In the genomic region with DNA sequence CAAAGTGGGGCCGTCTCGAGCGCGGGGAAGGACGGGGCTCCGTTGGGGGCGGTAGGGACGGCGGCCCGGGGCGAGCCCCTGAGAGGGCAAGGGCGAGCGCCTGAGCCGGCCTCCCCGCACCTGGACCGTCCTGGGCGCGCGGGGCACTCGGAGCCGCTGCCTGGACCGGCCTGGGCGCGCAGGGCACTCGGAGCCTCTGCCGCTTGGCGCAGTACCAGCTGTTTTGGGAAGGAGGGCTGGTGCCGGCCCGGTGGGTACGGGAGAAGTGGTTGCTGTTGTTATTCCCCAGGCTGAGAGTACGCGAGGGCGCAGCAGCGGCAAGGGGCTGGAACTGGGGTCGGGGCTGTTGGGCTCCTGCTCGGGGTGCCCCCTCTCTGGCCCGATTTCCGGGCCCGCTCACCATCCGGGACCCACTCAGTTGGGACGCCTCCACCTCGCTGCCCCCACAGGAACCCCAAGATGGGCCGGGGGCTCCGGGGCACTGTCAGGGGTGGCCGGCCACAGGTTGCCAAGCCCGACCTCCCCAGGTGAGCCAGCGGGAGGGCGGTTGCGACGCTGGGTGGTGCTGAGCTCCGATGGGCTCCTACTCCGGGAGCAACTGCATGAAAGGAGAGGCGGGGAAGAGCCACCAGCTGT, we compare ENCODE assay signal across 1 cellular context.
TF ChIP-seq lines count a peak whose summit lies in the region.

No MANE protein-coding gene starts in this region.

TF ChIP-seq in H1, 55 proteins besides CTCF, POLR2A, EP300 and RAD21:
- TF ChIP-seq SP2 (IDR thresholded peaks at IDR 0.05; ENCODE audit: low read length) (no peak), RNF2 (IDR thresholded peaks at IDR 0.05; ENCODE audit: borderline replicate concordance, low read depth, low read length, missing control alignments, poor library complexity, severe bottlenecking) (no peak), KDM1A (IDR thresholded peaks at IDR 0.05; ENCODE audit: borderline replicate concordance, low read length) (no peak), SIRT6 (IDR thresholded peaks at IDR 0.05; ENCODE audit: low read length) (no peak), KDM4A (IDR thresholded peaks at IDR 0.05; ENCODE audit: low read depth, low read length, severe bottlenecking) (peak; percentile 73), CHD1 (IDR thresholded peaks at IDR 0.05; ENCODE audit: low read depth, low read length) (no peak), HDAC2 (IDR thresholded peaks at IDR 0.05; ENCODE audit: borderline replicate concordance in 1 of 2, low read depth in 2 of 2, low read length in 2 of 2) (no peak), CHD2 (IDR thresholded peaks at IDR 0.05; ENCODE audit: low read length) (no peak), SUZ12 (IDR thresholded peaks at IDR 0.05; ENCODE audit: low read length) (peak; percentile 49), EGR1 (IDR thresholded peaks at IDR 0.05; ENCODE audit: borderline replicate concordance, low read depth, low read length) (no peak), EZH2 (IDR thresholded peaks at IDR 0.05; ENCODE audit: low read depth, low read length, severe bottlenecking) (peak; percentile 43), ASH2L (IDR thresholded peaks at IDR 0.05; ENCODE audit: low read length) (no peak), POU5F1 (IDR thresholded peaks at IDR 0.05; ENCODE audit: low read depth, low read length) (no peak)
- TF ChIP-seq, protein P1, sequence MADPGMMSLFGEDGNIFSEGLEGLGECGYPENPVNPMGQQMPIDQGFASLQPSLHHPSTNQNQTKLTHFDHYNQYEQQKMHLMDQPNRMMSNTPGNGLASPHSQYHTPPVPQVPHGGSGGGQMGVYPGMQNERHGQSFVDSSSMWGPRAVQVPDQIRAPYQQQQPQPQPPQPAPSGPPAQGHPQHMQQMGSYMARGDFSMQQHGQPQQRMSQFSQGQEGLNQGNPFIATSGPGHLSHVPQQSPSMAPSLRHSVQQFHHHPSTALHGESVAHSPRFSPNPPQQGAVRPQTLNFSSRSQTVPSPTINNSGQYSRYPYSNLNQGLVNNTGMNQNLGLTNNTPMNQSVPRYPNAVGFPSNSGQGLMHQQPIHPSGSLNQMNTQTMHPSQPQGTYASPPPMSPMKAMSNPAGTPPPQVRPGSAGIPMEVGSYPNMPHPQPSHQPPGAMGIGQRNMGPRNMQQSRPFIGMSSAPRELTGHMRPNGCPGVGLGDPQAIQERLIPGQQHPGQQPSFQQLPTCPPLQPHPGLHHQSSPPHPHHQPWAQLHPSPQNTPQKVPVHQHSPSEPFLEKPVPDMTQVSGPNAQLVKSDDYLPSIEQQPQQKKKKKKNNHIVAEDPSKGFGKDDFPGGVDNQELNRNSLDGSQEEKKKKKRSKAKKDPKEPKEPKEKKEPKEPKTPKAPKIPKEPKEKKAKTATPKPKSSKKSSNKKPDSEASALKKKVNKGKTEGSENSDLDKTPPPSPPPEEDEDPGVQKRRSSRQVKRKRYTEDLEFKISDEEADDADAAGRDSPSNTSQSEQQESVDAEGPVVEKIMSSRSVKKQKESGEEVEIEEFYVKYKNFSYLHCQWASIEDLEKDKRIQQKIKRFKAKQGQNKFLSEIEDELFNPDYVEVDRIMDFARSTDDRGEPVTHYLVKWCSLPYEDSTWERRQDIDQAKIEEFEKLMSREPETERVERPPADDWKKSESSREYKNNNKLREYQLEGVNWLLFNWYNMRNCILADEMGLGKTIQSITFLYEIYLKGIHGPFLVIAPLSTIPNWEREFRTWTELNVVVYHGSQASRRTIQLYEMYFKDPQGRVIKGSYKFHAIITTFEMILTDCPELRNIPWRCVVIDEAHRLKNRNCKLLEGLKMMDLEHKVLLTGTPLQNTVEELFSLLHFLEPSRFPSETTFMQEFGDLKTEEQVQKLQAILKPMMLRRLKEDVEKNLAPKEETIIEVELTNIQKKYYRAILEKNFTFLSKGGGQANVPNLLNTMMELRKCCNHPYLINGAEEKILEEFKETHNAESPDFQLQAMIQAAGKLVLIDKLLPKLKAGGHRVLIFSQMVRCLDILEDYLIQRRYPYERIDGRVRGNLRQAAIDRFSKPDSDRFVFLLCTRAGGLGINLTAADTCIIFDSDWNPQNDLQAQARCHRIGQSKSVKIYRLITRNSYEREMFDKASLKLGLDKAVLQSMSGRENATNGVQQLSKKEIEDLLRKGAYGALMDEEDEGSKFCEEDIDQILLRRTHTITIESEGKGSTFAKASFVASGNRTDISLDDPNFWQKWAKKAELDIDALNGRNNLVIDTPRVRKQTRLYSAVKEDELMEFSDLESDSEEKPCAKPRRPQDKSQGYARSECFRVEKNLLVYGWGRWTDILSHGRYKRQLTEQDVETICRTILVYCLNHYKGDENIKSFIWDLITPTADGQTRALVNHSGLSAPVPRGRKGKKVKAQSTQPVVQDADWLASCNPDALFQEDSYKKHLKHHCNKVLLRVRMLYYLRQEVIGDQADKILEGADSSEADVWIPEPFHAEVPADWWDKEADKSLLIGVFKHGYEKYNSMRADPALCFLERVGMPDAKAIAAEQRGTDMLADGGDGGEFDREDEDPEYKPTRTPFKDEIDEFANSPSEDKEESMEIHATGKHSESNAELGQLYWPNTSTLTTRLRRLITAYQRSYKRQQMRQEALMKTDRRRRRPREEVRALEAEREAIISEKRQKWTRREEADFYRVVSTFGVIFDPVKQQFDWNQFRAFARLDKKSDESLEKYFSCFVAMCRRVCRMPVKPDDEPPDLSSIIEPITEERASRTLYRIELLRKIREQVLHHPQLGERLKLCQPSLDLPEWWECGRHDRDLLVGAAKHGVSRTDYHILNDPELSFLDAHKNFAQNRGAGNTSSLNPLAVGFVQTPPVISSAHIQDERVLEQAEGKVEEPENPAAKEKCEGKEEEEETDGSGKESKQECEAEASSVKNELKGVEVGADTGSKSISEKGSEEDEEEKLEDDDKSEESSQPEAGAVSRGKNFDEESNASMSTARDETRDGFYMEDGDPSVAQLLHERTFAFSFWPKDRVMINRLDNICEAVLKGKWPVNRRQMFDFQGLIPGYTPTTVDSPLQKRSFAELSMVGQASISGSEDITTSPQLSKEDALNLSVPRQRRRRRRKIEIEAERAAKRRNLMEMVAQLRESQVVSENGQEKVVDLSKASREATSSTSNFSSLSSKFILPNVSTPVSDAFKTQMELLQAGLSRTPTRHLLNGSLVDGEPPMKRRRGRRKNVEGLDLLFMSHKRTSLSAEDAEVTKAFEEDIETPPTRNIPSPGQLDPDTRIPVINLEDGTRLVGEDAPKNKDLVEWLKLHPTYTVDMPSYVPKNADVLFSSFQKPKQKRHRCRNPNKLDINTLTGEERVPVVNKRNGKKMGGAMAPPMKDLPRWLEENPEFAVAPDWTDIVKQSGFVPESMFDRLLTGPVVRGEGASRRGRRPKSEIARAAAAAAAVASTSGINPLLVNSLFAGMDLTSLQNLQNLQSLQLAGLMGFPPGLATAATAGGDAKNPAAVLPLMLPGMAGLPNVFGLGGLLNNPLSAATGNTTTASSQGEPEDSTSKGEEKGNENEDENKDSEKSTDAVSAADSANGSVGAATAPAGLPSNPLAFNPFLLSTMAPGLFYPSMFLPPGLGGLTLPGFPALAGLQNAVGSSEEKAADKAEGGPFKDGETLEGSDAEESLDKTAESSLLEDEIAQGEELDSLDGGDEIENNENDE (IDR thresholded peaks at IDR 0.05; ENCODE audit: insufficient replicate concordance, low read length): no peak
